ENCODE assay signal across 8 cellular contexts in the genomic region with DNA sequence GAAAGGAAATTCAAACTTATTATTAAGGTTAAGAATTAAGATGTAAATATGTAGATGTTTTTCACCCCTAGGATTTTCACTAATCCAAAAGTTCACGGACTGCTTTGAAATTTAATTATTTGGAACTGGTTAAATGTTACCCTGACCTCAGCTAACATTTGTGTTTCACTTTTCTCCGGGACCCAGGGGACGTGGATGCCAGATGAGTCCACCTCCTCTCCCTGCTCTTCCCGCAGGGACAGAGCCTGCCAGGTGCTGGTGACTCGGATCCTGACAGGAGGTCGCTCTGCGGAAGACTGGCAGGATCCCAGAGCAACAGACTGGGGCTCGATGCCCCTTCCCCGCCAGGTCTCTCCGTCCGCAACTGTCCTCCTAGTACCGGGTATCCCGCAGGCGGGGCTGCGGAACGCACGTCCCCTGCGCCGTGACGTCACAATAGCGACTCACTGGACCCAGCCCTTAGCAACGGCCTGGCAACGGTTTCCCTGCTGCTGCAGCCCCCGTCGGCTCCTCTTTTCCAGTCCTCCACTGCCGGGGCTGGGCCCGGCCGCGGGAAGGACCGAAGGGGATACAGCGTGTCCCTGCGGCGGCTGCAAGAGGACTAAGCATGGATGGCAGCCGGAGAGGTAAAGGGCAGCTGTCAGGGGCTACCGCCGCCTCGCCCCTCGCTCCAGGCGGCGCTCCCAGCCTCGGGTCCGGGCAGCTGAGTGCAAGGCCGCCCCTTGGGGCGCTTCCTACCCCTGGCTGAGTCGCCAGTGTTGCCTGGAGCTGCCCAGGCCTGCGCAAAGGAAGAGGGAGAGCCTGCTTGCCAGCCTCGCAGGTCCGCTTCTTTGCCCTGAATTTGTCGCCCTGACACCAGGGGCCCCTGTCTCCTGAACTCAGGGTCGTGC. TPM values are rescaled to one million over a fixed set of nuclear protein-coding genes. Genes with fewer than 3 reads are reported as not detected.
DNase-seq lines count a peak whose midpoint lies in the region; ATAC-seq and TF ChIP-seq lines count a peak whose summit lies in the region.

A gene with protein sequence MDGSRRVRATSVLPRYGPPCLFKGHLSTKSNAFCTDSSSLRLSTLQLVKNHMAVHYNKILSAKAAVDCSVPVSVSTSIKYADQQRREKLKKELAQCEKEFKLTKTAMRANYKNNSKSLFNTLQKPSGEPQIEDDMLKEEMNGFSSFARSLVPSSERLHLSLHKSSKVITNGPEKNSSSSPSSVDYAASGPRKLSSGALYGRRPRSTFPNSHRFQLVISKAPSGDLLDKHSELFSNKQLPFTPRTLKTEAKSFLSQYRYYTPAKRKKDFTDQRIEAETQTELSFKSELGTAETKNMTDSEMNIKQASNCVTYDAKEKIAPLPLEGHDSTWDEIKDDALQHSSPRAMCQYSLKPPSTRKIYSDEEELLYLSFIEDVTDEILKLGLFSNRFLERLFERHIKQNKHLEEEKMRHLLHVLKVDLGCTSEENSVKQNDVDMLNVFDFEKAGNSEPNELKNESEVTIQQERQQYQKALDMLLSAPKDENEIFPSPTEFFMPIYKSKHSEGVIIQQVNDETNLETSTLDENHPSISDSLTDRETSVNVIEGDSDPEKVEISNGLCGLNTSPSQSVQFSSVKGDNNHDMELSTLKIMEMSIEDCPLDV (plus strand): TSS at position 446 of the 890 bp plus-strand sequence. CDS start 162 bp downstream, at position 608.

- WGBS in esophagus squamous epithelium, 2 donors, result 0 to 1% methylated on average over 13 to 16 of the region's 50 CpGs

- peaks cover 9 to 27% (median 13%) of the 10 kb centered on the region in 3 donors for H3K4me1 Mint-ChIP-seq in IgD-negative memory B cell

- peak within 1 kb of the TSS; percentile 95 for H3K4me2 ChIP-seq in PC-3 (ENCODE audit: low read length)

- H3K36me3 Mint-ChIP-seq in IgD-negative memory B cell, result no peaks in the 10 kb centered on the region

- peak within 1 kb of the TSS; percentile 73 for H3K9ac ChIP-seq in PC-3 (ENCODE audit: low read length)

- TF ChIP-seq POLR2A in esophagus squamous epithelium (IDR thresholded peaks at IDR 0.05), result peak in 3 of 4 donors; percentile 61 to 78 (median 63)

- POLR2A ChIA-PET in PC-3 (lab: Charles Lee; ENCODE audit: unreplicated experiment), result no interaction called here

- H3K9me3 ChIP-seq in PC-3 (ENCODE audit: low read length) (no peaks in the 10 kb centered on the region), esophagus squamous epithelium (no peaks in the 10 kb centered on the region), muscle layer of duodenum (ENCODE audit: control insufficient read depth in 1 of 2, low read length in 2 of 2) (no peaks in the 10 kb centered on the region)

- ATAC-seq in GM21576 (IDR thresholded peaks at IDR 0.05; ENCODE audit: unreplicated experiment) (peak; percentile 100), PC-3 (peak; percentile 97)

- no peaks in the 10 kb centered on the region for H3K27me3 Mint-ChIP-seq in IgD-negative memory B cell

- H3K27me3 ChIP-seq in PC-3 (ENCODE audit: low read length), result no peaks in the 10 kb centered on the region
- no peaks in the 10 kb centered on the region for H3K27me3 ChIP-seq in esophagus squamous epithelium
- H3K27me3 ChIP-seq in muscle layer of duodenum (ENCODE audit: low read depth, low read length), result no peaks in the 10 kb centered on the region

- no peaks in the 10 kb centered on the region for H3F3A ChIP-seq in PC-3 (ENCODE audit: low read length, unreplicated experiment)

- H3K36me3 ChIP-seq in PC-3 (ENCODE audit: low read depth, low read length) (no peaks in the 10 kb centered on the region), esophagus squamous epithelium (no peaks in the 10 kb centered on the region), muscle layer of duodenum (ENCODE audit: control insufficient read depth in 1 of 2, insufficient read depth in 2 of 2, low read length in 2 of 2) (no peaks in the 10 kb centered on the region)

- H3K4me3 ChIP-seq in PC-3 (ENCODE audit: low read length), result peak within 1 kb of the TSS; percentile 95
- peak within 1 kb of the TSS; percentile 69 to 89 (median 74) for H3K4me3 ChIP-seq in esophagus squamous epithelium
- H3K4me3 ChIP-seq in muscle layer of duodenum (ENCODE audit: low read depth in 1 of 2, low read length in 2 of 2), result peak within 1 kb of the TSS; percentile 97 to 98

- H3K4me1 ChIP-seq in PC-3 (ENCODE audit: insufficient read depth, low read length), result peaks cover 10% of the 10 kb centered on the region
- peaks cover 0 to 22% (median 7%) of the 10 kb centered on the region in 3 donors for H3K4me1 ChIP-seq in esophagus squamous epithelium
- peaks cover 7 to 12% of the 10 kb centered on the region in 2 donors for H3K4me1 ChIP-seq in muscle layer of duodenum (ENCODE audit: control insufficient read depth in 1 of 2, insufficient read depth in 2 of 2, low read length in 2 of 2)

- TF ChIP-seq CTCF in PC-3 (conservative IDR thresholded peaks at IDR 0.05; ENCODE audit: low read depth, low read length) (0 out of 2 replicates have a peak, but pooled peaks have one; percentile 20), esophagus squamous epithelium (IDR thresholded peaks at IDR 0.05) (peak in 1 of 6 experiments; percentile 17)

- TSS peak; percentile 97 for BruUV-seq in PC-3 (replicated peaks; lab: Mats Ljungman, UMichigan)

- H3K79me2 ChIP-seq in PC-3 (ENCODE audit: low read length), result 0 out of 2 replicates have a peak, but pooled peaks cover 4% of the 10 kb centered on the region

- no peaks in the 10 kb centered on the region for H3K9me3 Mint-ChIP-seq in IgD-negative memory B cell

- CTCF ChIA-PET in PC-3 (lab: Charles Lee), result interaction anchor here (0.6 to 2.0 kb wide), 2 partner anchors 196 to 510 kb away, joined by 5 to 15 read pairs; no protein-coding TSS in a partner anchor

- H3K9me2 ChIP-seq in PC-3 (replicated peaks; ENCODE audit: low read length), result no peaks in the 10 kb centered on the region

- intact Hi-C loops in PC-3 (cut with micrococcal nuclease) (loop anchor here (2.0 to 5.0 kb wide), 2 partner anchors 47 to 175 kb away; no protein-coding TSS in a partner anchor), esophagus squamous epithelium (cut with DNase I) (loop anchor here (10.0 kb wide), 1 partner anchor 371 kb away; no protein-coding TSS in a partner anchor)

- DNase-seq in DMS53 treated with DMSO at 0.1 percent for 48 hours (lab: John Stamatoyannopoulos, UW; ENCODE audit: unreplicated experiment) (peak; percentile 74), PC-3 (peak; percentile 93), activated T-helper 1 cell treated with Interleukin-2 at 50 U/mL for 16 hours (ENCODE audit: low read depth) (peak; percentile 59), esophagus squamous epithelium (lab: John Stamatoyannopoulos, UW) (peak; percentile 26)
- peak; percentile 73 for DNase-seq in stimulated activated CD8-positive, alpha-beta memory T cell treated with anti-CD3 and anti-CD28 coated beads, Interleukin-7, amount 100 ng/mL, for 24 hours (ENCODE audit: low read depth)

- H2AFZ ChIP-seq in PC-3 (ENCODE audit: low read length), result peak within 1 kb of the TSS; percentile 99

- H4K20me1 ChIP-seq in PC-3 (ENCODE audit: low read length), result no peaks in the 10 kb centered on the region

- peak within 1 kb of the TSS; percentile 93 to 99 (median 98) for H3K4me3 Mint-ChIP-seq in IgD-negative memory B cell

- no peak within 1 kb of the TSS for H3K27ac ChIP-seq in PC-3 (ENCODE audit: low read length)
- H3K27ac ChIP-seq in esophagus squamous epithelium, result peak within 1 kb of the TSS; percentile 77 to 86 (median 84)
- H3K27ac ChIP-seq in muscle layer of duodenum (ENCODE audit: low read length), result peak within 1 kb of the TSS; percentile 76

- H3K27ac Mint-ChIP-seq in IgD-negative memory B cell, result peak within 1 kb of the TSS in 2 of 3 donors; percentile 74 to 96

RNA-seq across cellular contexts. Expression of the gene that starts here (rescaled TPM):
- 1.8 TPM for polyA plus RNA-seq in IgD-negative memory B cell
- total RNA-seq in PC-3 (2014; rRNA removed) (2.8 and 3.9 TPM in 2 replicates), esophagus squamous epithelium (10 to 100 TPM in 2 of 4 donors, 1 to 10 TPM in 2; 2.2 to 15.2 (median 7.2) TPM)

Comparison
In these comparisons a context has a peak if more than half of its experiments do, and no peak if none do; other contexts are left out.
1. DNase-seq: peak in every context shown above with its lines; median percentile 93 in PC-3; 74 in DMS53 treated with DMSO at 0.1 percent for 48 hours; 73 in stimulated activated CD8-positive, alpha-beta memory T cell treated with anti-CD3 and anti-CD28 coated beads, Interleukin-7, amount 100 ng/mL, for 24 hours; 59 in activated T-helper 1 cell treated with Interleukin-2 at 50 U/mL for 16 hours; 26 in esophagus squamous epithelium.